In genomic region chr15:34389594-34390086, GRCh38 we compare ENCODE assay signal across 4 cellular contexts. TPM values are rescaled to one million over a fixed set of nuclear protein-coding genes. Genes with fewer than 3 reads are reported as not detected.
"Had no signal": no experiment of that assay in that cellular context is flagged by ENCODE, and none has a peak within 500 bp of the region (broad histone marks: within the 10 kb centered on the region; RNA-seq: fewer than 3 reads in every experiment).

No MANE protein-coding gene starts in this region.

RNA-seq across cellular contexts. Expression of gene NUTM1, which starts 46.5 kb away (rescaled TPM):
- total RNA-seq: HepG2, HFFc6, HT1080 had no signal
- polyA plus RNA-seq: HepG2, IgD-negative memory B cell had no signal
